In the genomic region with DNA sequence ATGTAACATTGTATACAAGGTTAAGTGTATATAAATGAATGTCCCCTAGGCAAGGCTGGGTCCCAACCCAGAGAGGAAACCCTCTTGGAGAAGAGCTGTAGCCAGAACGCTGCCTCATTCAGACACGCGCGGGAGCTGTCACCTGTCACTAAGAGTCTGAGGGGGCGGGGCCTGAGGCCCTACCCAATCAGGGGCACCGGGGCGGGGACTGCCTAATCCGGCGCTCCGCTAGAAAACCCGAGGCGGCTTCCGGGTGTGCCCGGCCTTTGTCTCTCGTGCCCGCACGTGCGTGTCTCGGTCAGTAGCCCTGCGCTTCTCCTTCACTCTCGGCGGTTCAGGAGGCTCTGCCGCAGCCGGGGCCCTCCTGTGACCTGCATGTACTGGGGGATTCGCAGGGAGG, we compare ENCODE assay signal across 8 cellular contexts. TPM values are rescaled to one million over a fixed set of nuclear protein-coding genes. Genes with fewer than 3 reads are reported as not detected.
A peak's percentile ranks its signal among the peaks of the same experiment; 100 is the strongest.
DNase-seq lines count a peak whose midpoint lies in the region; ATAC-seq and TF ChIP-seq lines count a peak whose summit lies in the region.
"Not testable (repeated sequence)": the region's sequence is repeated elsewhere in the genome, so short reads cannot be mapped to it uniquely, and the experiment has no call there.

No MANE protein-coding gene starts in this region.

- not testable (repeated sequence) for H3K36me3 ChIP-seq in thoracic aorta

- H3K27me3 ChIP-seq in thoracic aorta (replicated peaks; ENCODE audit: insufficient read depth) = not testable (repeated sequence)

- peaks cover 11% of the 10 kb centered on the region for H3K9me3 ChIP-seq in thoracic aorta

- H3K27ac Mint-ChIP-seq in activated naive CD8-positive, alpha-beta T cell treated with anti-CD3 and anti-CD28 coated beads, Interleukin-2, amount 10 ng/mL, durations not matched to agents 7 days and 5 days = not testable (repeated sequence)

- not testable (repeated sequence) for DNase-seq in activated naive CD8-positive, alpha-beta T cell treated with anti-CD3 and anti-CD28 coated beads, Interleukin-2, amount 10 ng/mL, durations not matched to agents 7 days and 5 days; left lobe of liver (ENCODE audit: low spot score); thoracic aorta (ENCODE audit: low spot score)

- not testable (repeated sequence) for H3K4me3 ChIP-seq in thoracic aorta

- not testable (repeated sequence) for H3K4me3 Mint-ChIP-seq in activated naive CD8-positive, alpha-beta T cell treated with anti-CD3 and anti-CD28 coated beads, Interleukin-2, amount 10 ng/mL, durations not matched to agents 7 days and 5 days

- not testable (repeated sequence) for H3K27ac ChIP-seq in thoracic aorta

- peaks cover 20% of the 10 kb centered on the region for H3K36me3 Mint-ChIP-seq in activated naive CD8-positive, alpha-beta T cell treated with anti-CD3 and anti-CD28 coated beads, Interleukin-2, amount 10 ng/mL, durations not matched to agents 7 days and 5 days

- TF ChIP-seq CTCF in thoracic aorta (IDR thresholded peaks at IDR 0.05) = not testable (repeated sequence)

- H3K4me1 Mint-ChIP-seq in activated naive CD8-positive, alpha-beta T cell treated with anti-CD3 and anti-CD28 coated beads, Interleukin-2, amount 10 ng/mL, durations not matched to agents 7 days and 5 days = not testable (repeated sequence)

- POLR2A ChIA-PET in activated naive CD8-positive, alpha-beta T cell treated with anti-CD3 and anti-CD28 coated beads, Interleukin-2, amount 10 ng/mL, durations not matched to agents 7 days and 5 days (lab: Charles Lee) = not testable (repeated sequence)

- ATAC-seq in GM18517 (IDR thresholded peaks at IDR 0.05; ENCODE audit: unreplicated experiment) (peak; percentile 99), GM19455 (IDR thresholded peaks at IDR 0.05; ENCODE audit: unreplicated experiment) (peak; percentile 98), HG02571 (IDR thresholded peaks at IDR 0.05; ENCODE audit: unreplicated experiment) (peak; percentile 99), HG03066 (IDR thresholded peaks at IDR 0.05; ENCODE audit: low read depth, unreplicated experiment) (peak; percentile 96), HG03571 (IDR thresholded peaks at IDR 0.05; ENCODE audit: unreplicated experiment) (peak; percentile 97), left lobe of liver (peak; percentile 99), thoracic aorta (ENCODE audit: insufficient number of reproducible peaks, low FRiP score, low read depth) (peak; percentile 98)
- peak; percentile 98 for ATAC-seq in activated naive CD8-positive, alpha-beta T cell treated with anti-CD3 and anti-CD28 coated beads, Interleukin-2, amount 10 ng/mL, durations not matched to agents 7 days and 5 days (ENCODE audit: low read depth)

- H3K27me3 Mint-ChIP-seq in activated naive CD8-positive, alpha-beta T cell treated with anti-CD3 and anti-CD28 coated beads, Interleukin-2, amount 10 ng/mL, durations not matched to agents 7 days and 5 days = not testable (repeated sequence)

- not testable (repeated sequence) for H3K4me1 ChIP-seq in thoracic aorta (ENCODE audit: control insufficient read depth in 1 of 2, low read depth in 2 of 2)

- H3K9me3 Mint-ChIP-seq in activated naive CD8-positive, alpha-beta T cell treated with anti-CD3 and anti-CD28 coated beads, Interleukin-2, amount 10 ng/mL, durations not matched to agents 7 days and 5 days = peaks cover 13% of the 10 kb centered on the region

RNA-seq across cellular contexts. Expression of a gene that starts 22.0 kb away (rescaled TPM):
- total RNA-seq in activated naive CD8-positive, alpha-beta T cell treated with anti-CD3 and anti-CD28 coated beads, Interleukin-2, amount 10 ng/mL, durations not matched to agents 7 days and 5 days = 10 to 100 TPM; 12.8 to 14.1 TPM
- total RNA-seq in left lobe of liver (1.7 TPM), thoracic aorta (1 to 10 TPM; 3.2 to 4.2 TPM)

RNA-seq across cellular contexts. Expression of a gene that starts 45.7 kb away (rescaled TPM):
- 10 to 100 TPM; 28.6 to 29.0 TPM for total RNA-seq in activated naive CD8-positive, alpha-beta T cell treated with anti-CD3 and anti-CD28 coated beads, Interleukin-2, amount 10 ng/mL, durations not matched to agents 7 days and 5 days
- 5.3 TPM for total RNA-seq in left lobe of liver
- 10 to 100 TPM; 19.9 to 28.9 TPM for total RNA-seq in thoracic aorta

RNA-seq across cellular contexts. Expression of a gene that starts 47.6 kb away (rescaled TPM):
- 1 to 10 TPM; 1.5 to 1.6 TPM for total RNA-seq in activated naive CD8-positive, alpha-beta T cell treated with anti-CD3 and anti-CD28 coated beads, Interleukin-2, amount 10 ng/mL, durations not matched to agents 7 days and 5 days
- 1.0 TPM for total RNA-seq in left lobe of liver
- 1 to 10 TPM; 1.1 to 5.2 TPM for total RNA-seq in thoracic aorta
